In genomic region chr21:15063081-15063820, GRCh38 we compare ENCODE assay signal across 8 cellular contexts. TPM values are rescaled to one million over a fixed set of nuclear protein-coding genes. Genes with fewer than 3 reads are reported as not detected.
DNase-seq lines count a peak whose midpoint lies in the region; ATAC-seq and TF ChIP-seq lines count a peak whose summit lies in the region.

No MANE protein-coding gene starts in this region.

- peaks cover 54 to 55% of the 10 kb centered on the region in 2 experiments for H3K4me1 Mint-ChIP-seq in H9

- TF ChIP-seq POLR2A in tibial nerve (IDR thresholded peaks at IDR 0.05) = no peak

- H3K79me2 ChIP-seq in H9 (ENCODE audit: insufficient read depth, low read length) = peaks cover 3% of the 10 kb centered on the region; the same call in 1 of the 2 replicates

- H3K27ac ChIP-seq in H9 (ENCODE audit: insufficient read length, low read depth, low read length) = no peak overlapping the region
- peak overlapping the region; percentile 87 for H3K27ac ChIP-seq in RWPE2 (ENCODE audit: poor library complexity, severe bottlenecking)
- H3K27ac ChIP-seq in tibial nerve = peak overlapping the region; percentile 91 to 98 (median 98)

- H3K27me3 Mint-ChIP-seq in H9 (ENCODE audit: low read depth) = peaks cover 29% of the 10 kb centered on the region

- no peak overlapping the region for H3K14ac ChIP-seq in H9 (ENCODE audit: insufficient read depth, low read length)

- no peak overlapping the region for H2BK20ac ChIP-seq in H9 (ENCODE audit: low read depth, low read length, poor library complexity, severe bottlenecking)

- H2AFZ ChIP-seq in H9 (ENCODE audit: low read length) = no peak overlapping the region

- H3T11ph ChIP-seq in H9 (ENCODE audit: low read length) = no peak overlapping the region

- H3K4me3 ChIP-seq in RWPE2 (ENCODE audit: severe bottlenecking) (peak overlapping the region; percentile 99), cardiac fibroblast (replicated peaks in 1 of 2; ENCODE audit: low read depth in 2 of 2, low read length in 2 of 2) (peak overlapping the region; percentile 71 to 79), mononuclear cell (ENCODE audit: low read length) (peak overlapping the region; percentile 73), tibial nerve (peak overlapping the region; percentile 79 to 97 (median 96))

- H3K9ac ChIP-seq in H9 (ENCODE audit: extremely low read depth, insufficient read length, low read length) = peak overlapping the region; percentile 75

- H3K23me2 ChIP-seq in H9 (ENCODE audit: insufficient read length, low read depth, low read length, poor library complexity, severe bottlenecking) = peaks cover 9% of the 10 kb centered on the region

- no peak overlapping the region for H3K4ac ChIP-seq in H9 (ENCODE audit: low read depth, low read length)

- no peak overlapping the region for H3K18ac ChIP-seq in H9 (ENCODE audit: insufficient read length, low read depth, low read length)

- H4K91ac ChIP-seq in H9 (ENCODE audit: insufficient read length, low read depth, low read length) = no peak overlapping the region

- H4K8ac ChIP-seq in H9 (replicated peaks; ENCODE audit: insufficient read length, low read depth, low read length) = no peak overlapping the region

- H3K79me1 ChIP-seq in H9 (ENCODE audit: insufficient read depth, low read depth, low read length, poor library complexity, severe bottlenecking) = no peaks in the 10 kb centered on the region

- DNase-seq in H9 (no peak), RWPE2 (ENCODE audit: low spot score) (no peak), cardiac fibroblast (ENCODE audit: low read depth in 2 of 2) (peak in 1 of 2 donors; percentile 49), tibial nerve (ENCODE audit: low spot score in 2 of 2) (no peak), NCI-H1694 (lab: John Stamatoyannopoulos, UW) (no peak), SHP77 (lab: John Stamatoyannopoulos, UW) (no peak)

- ATAC-seq in RWPE2 (ENCODE audit: low read depth) (0 out of 3 replicates have a peak, but pooled peaks have one; percentile 1), GM19035 (IDR thresholded peaks at IDR 0.05; ENCODE audit: unreplicated experiment) (no peak)

- H3K56ac ChIP-seq in H9 (ENCODE audit: insufficient read length, low read depth, low read length) = no peak overlapping the region

- H2BK120ac ChIP-seq in H9 (ENCODE audit: low read depth, low read length, poor library complexity, severe bottlenecking) = no peak overlapping the region

- peaks cover 3% of the 10 kb centered on the region; the same call in 1 of the 2 replicates for H3K27me3 ChIP-seq in H9 (ENCODE audit: insufficient read depth, low read length)
- H3K27me3 ChIP-seq in RWPE2 (ENCODE audit: insufficient read depth, poor library complexity, severe bottlenecking) = no peaks in the 10 kb centered on the region
- no peaks in the 10 kb centered on the region for H3K27me3 ChIP-seq in mononuclear cell (ENCODE audit: insufficient read depth, low read length)
- no peaks in the 10 kb centered on the region for H3K27me3 ChIP-seq in tibial nerve

- no peaks in the 10 kb centered on the region; a peak in 1 of 7 replicates for H3K36me3 Mint-ChIP-seq in H9 (ENCODE audit: insufficient read depth in 1 of 3, low read depth in 3 of 3)

- H4K5ac ChIP-seq in H9 (ENCODE audit: insufficient read length, low read depth, low read length) = no peak overlapping the region

- TF ChIP-seq CTCF in H9 (conservative IDR thresholded peaks at IDR 0.05) (no peak), RWPE2 (IDR thresholded peaks at IDR 0.05; ENCODE audit: poor library complexity, severe bottlenecking) (peak; percentile 17), cardiac fibroblast (IDR thresholded peaks at IDR 0.05; ENCODE audit: low read depth, low read length) (no peak), tibial nerve (IDR thresholded peaks at IDR 0.05) (no peak)

- TF ChIP-seq EP300 in tibial nerve (IDR thresholded peaks at IDR 0.05) = no peak

- peak overlapping the region in 1 of 3 experiments; percentile 93; a peak in 1 of 7 replicates for H3K27ac Mint-ChIP-seq in H9

- H2BK12ac ChIP-seq in H9 (ENCODE audit: insufficient read length, low read depth, low read length) = no peak overlapping the region

- no peak overlapping the region for H3K23ac ChIP-seq in H9 (ENCODE audit: insufficient read length, low read depth, low read length)

- H4K20me1 ChIP-seq in H9 (ENCODE audit: control insufficient read depth, insufficient read depth, insufficient read length) = no peaks in the 10 kb centered on the region

- peaks cover 2% of the 10 kb centered on the region; the same call in 1 of the 2 replicates for H3K4me1 ChIP-seq in H9 (ENCODE audit: insufficient read depth, low read length)
- H3K4me1 ChIP-seq in RWPE2 (ENCODE audit: insufficient read depth, poor library complexity, severe bottlenecking) = peaks cover 38% of the 10 kb centered on the region
- peaks cover 44% of the 10 kb centered on the region for H3K4me1 ChIP-seq in mononuclear cell (ENCODE audit: insufficient read depth, low read length)
- peaks cover 0 to 56% (median 37%) of the 10 kb centered on the region in 4 donors for H3K4me1 ChIP-seq in tibial nerve

- H3K4me3 Mint-ChIP-seq in H9 = peak overlapping the region; percentile 87 to 94

- H2BK15ac ChIP-seq in H9 (ENCODE audit: low read depth, low read length) = no peak overlapping the region

- no peaks in the 10 kb centered on the region for H3K9me3 Mint-ChIP-seq in H9

- peak overlapping the region; percentile 84 for H3K4me2 ChIP-seq in H9 (ENCODE audit: insufficient read depth, insufficient read length, low read length)

- no peaks in the 10 kb centered on the region for H3K36me3 ChIP-seq in RWPE2 (ENCODE audit: low read depth)
- H3K36me3 ChIP-seq in tibial nerve = no peaks in the 10 kb centered on the region

- no peak overlapping the region for H2AK5ac ChIP-seq in H9 (ENCODE audit: insufficient read length, low read length)

- WGBS in H9 (ENCODE audit: extremely low coverage, insufficient read length, low lambda C conversion rate) = no CpG with 5 or more reads among the region's 11 CpGs
- 11 to 12% methylated on average over 11 of the region's 11 CpGs for WGBS in tibial nerve, 2 donors

- no peak overlapping the region for H2BK5ac ChIP-seq in H9 (ENCODE audit: insufficient read length, low read length)

- H3K9me3 ChIP-seq in H9 (ENCODE audit: control insufficient read depth, low read depth, low read length) (no peaks in the 10 kb centered on the region), RWPE2 (ENCODE audit: severe bottlenecking) (no peaks in the 10 kb centered on the region), mononuclear cell (ENCODE audit: low read depth, low read length) (no peaks in the 10 kb centered on the region), tibial nerve (no peaks in the 10 kb centered on the region)

RNA-seq across cellular contexts. Expression of gene NRIP1, which starts 1.5 kb away (rescaled TPM):
- total RNA-seq in H9 (2021) (9.8 and 10.4 TPM in 2 replicates), mononuclear cell (151 TPM), tibial nerve (10 to 100 TPM; 31.0 to 33.0 (median 32.2) TPM)
